ENCODE assay signal across 8 cellular contexts in genomic region chr17:3890082-3890892, GRCh38. TPM values are rescaled to one million over a fixed set of nuclear protein-coding genes. Genes with fewer than 3 reads are reported as not detected.
A peak's percentile ranks its signal among the peaks of the same experiment; 100 is the strongest.
DNase-seq lines count a peak whose midpoint lies in the region; ATAC-seq and TF ChIP-seq lines count a peak whose summit lies in the region.

No MANE protein-coding gene starts in this region.

- no peak for ATAC-seq in activated naive CD4-positive, alpha-beta T cell treated with anti-CD3 and anti-CD28 coated beads, Interleukin-2, amount 50 U/mL, for 72 hours
- ATAC-seq in Panc1 (peak; percentile 43), HG03097 (IDR thresholded peaks at IDR 0.05; ENCODE audit: low FRiP score, unreplicated experiment) (no peak), HG03432 (IDR thresholded peaks at IDR 0.05; ENCODE audit: unreplicated experiment) (no peak)

- peak overlapping the region; percentile 77 for H3K27ac ChIP-seq in Panc1 (ENCODE audit: low read length)

- POLR2A ChIA-PET in Panc1 (lab: Charles Lee) = no interaction called here

- TF ChIP-seq CTCF in Panc1 (IDR thresholded peaks at IDR 0.05) (no peak), nephron (IDR thresholded peaks at IDR 0.05; ENCODE audit: unreplicated experiment in 3 of 3) (no peak)

- H3K27me3 Mint-ChIP-seq in dendritic cell treated with granulocyte-macrophage colony-stimulating factor and Interleukin-4, amounts not matched to agents 40 ng/mL and 50 ng/mL, for 4 days = peaks cover 13% of the 10 kb centered on the region
- peaks cover 7% of the 10 kb centered on the region for H3K27me3 Mint-ChIP-seq in nephron (ENCODE audit: low read depth)

- peaks cover 58% of the 10 kb centered on the region for H3K4me1 ChIP-seq in Panc1 (ENCODE audit: control insufficient read depth, insufficient read depth, low read length)

- peak overlapping the region in 1 of 2 donors; percentile 22 for H3K27ac Mint-ChIP-seq in activated naive CD4-positive, alpha-beta T cell treated with anti-CD3 and anti-CD28 coated beads, Interleukin-2, amount 50 U/mL, for 72 hours
- H3K27ac Mint-ChIP-seq in dendritic cell treated with granulocyte-macrophage colony-stimulating factor and Interleukin-4, amounts not matched to agents 40 ng/mL and 50 ng/mL, for 4 days = peak overlapping the region; percentile 70
- H3K27ac Mint-ChIP-seq in nephron = peak overlapping the region; percentile 19 to 47 (median 41)

- in situ Hi-C loops in Panc1 (cut with HindIII; ENCODE audit: low pct_unique_long_range_greater_than_20kb, low sequenced_read_pairs) = no loop called here

- no peaks in the 10 kb centered on the region for H3K27me3 ChIP-seq in Panc1 (ENCODE audit: control insufficient read depth, insufficient read depth, low read length)

- H3K36me3 Mint-ChIP-seq in activated naive CD4-positive, alpha-beta T cell treated with anti-CD3 and anti-CD28 coated beads, Interleukin-2, amount 50 U/mL, for 72 hours = no peaks in the 10 kb centered on the region
- peaks cover 3% of the 10 kb centered on the region for H3K36me3 Mint-ChIP-seq in dendritic cell treated with granulocyte-macrophage colony-stimulating factor and Interleukin-4, amounts not matched to agents 40 ng/mL and 50 ng/mL, for 4 days (ENCODE audit: low read depth)
- H3K36me3 Mint-ChIP-seq in nephron (ENCODE audit: low read depth) = no peaks in the 10 kb centered on the region

- H3K4me1 Mint-ChIP-seq in dendritic cell treated with granulocyte-macrophage colony-stimulating factor and Interleukin-4, amounts not matched to agents 40 ng/mL and 50 ng/mL, for 4 days (ENCODE audit: low read depth) = peaks cover 90% of the 10 kb centered on the region
- peaks cover 57% of the 10 kb centered on the region for H3K4me1 Mint-ChIP-seq in nephron

- no peak overlapping the region for H3K4me3 Mint-ChIP-seq in dendritic cell treated with granulocyte-macrophage colony-stimulating factor and Interleukin-4, amounts not matched to agents 40 ng/mL and 50 ng/mL, for 4 days
- peak overlapping the region; percentile 74 to 82 (median 75) for H3K4me3 Mint-ChIP-seq in nephron

- BruUV-seq in Panc1 (replicated peaks; lab: Mats Ljungman, UMichigan) = no TSS peak

- no peaks in the 10 kb centered on the region for H3K9me3 ChIP-seq in Panc1 (ENCODE audit: control insufficient read depth, insufficient read depth, low read depth, low read length)

- CTCF ChIA-PET in Panc1 (lab: Charles Lee) = no interaction called here

- peak overlapping the region in 1 of 2 experiments; percentile 13; a peak in 2 of 4 replicates for H3K4me3 ChIP-seq in Panc1 (ENCODE audit: low read depth in 2 of 2, low read length in 2 of 2)

- intact Hi-C loops in Panc1 (cut with micrococcal nuclease; ENCODE audit: unreplicated experiment) = no loop called here
- intact Hi-C loops in dendritic cell treated with granulocyte-macrophage colony-stimulating factor and Interleukin-4, amounts not matched to agents 40 ng/mL and 50 ng/mL, for 4 days (cut with micrococcal nuclease) = loop anchor here (10.0 kb wide), 1 partner anchor 45 kb away; the partner anchor contains the start of gene NCBP3

- no peaks in the 10 kb centered on the region; the same call in 1 of the 2 replicates for H3K36me3 ChIP-seq in Panc1 (ENCODE audit: control insufficient read depth, insufficient read depth, low read length)

- no peaks in the 10 kb centered on the region for H3K9me3 Mint-ChIP-seq in activated naive CD4-positive, alpha-beta T cell treated with anti-CD3 and anti-CD28 coated beads, Interleukin-2, amount 50 U/mL, for 72 hours
- no peaks in the 10 kb centered on the region for H3K9me3 Mint-ChIP-seq in dendritic cell treated with granulocyte-macrophage colony-stimulating factor and Interleukin-4, amounts not matched to agents 40 ng/mL and 50 ng/mL, for 4 days
- H3K9me3 Mint-ChIP-seq in nephron = no peaks in the 10 kb centered on the region

- peak; percentile 18 for DNase-seq in activated naive CD4-positive, alpha-beta T cell treated with Interleukin-2 at 50 U/mL for 16 hours
- no peak for DNase-seq in activated naive CD4-positive, alpha-beta T cell treated with anti-CD3 and anti-CD28 coated beads, Interleukin-2, amount 50 U/mL, for 72 hours (ENCODE audit: low spot score in 2 of 2)
- DNase-seq in Panc1 (ENCODE audit: low read depth, low spot score) = no peak
- no peak for DNase-seq in OCI-M1 (lab: John Stamatoyannopoulos, UW)

RNA-seq across cellular contexts. Expression of gene CAMKK1, which starts 2.6 kb away (rescaled TPM):
- total RNA-seq in activated naive CD4-positive, alpha-beta T cell treated with anti-CD3 and anti-CD28 coated beads, Interleukin-2, amount 50 U/mL, for 72 hours = 1 to 10 TPM; 3.8 to 6.9 TPM
- total RNA-seq in Panc1 (2021; ENCODE audit: unreplicated experiment) = 6.7 TPM
- 5.4 TPM for polyA plus RNA-seq in Panc1 (2012; ENCODE audit: insufficient read length)

RNA-seq across cellular contexts. Expression of gene P2RX1, which starts 26.0 kb away (rescaled TPM):
- total RNA-seq in activated naive CD4-positive, alpha-beta T cell treated with anti-CD3 and anti-CD28 coated beads, Interleukin-2, amount 50 U/mL, for 72 hours = 1 to 10 TPM in 1 of 2 donors, under 1 TPM in 1; 0.14 to 1.5 TPM
- not detected for total RNA-seq in Panc1 (2021; ENCODE audit: unreplicated experiment)
- not detected for polyA plus RNA-seq in Panc1 (2012; ENCODE audit: insufficient read length)

RNA-seq across cellular contexts. Expression of gene NCBP3, which starts 44.2 kb away (rescaled TPM):
- total RNA-seq in activated naive CD4-positive, alpha-beta T cell treated with anti-CD3 and anti-CD28 coated beads, Interleukin-2, amount 50 U/mL, for 72 hours = 10 to 100 TPM; 35.4 to 44.4 TPM
- 28.1 TPM for total RNA-seq in Panc1 (2021; ENCODE audit: unreplicated experiment)
- 11.9 TPM for polyA plus RNA-seq in Panc1 (2012; ENCODE audit: insufficient read length)
